Comparison of ENCODE assay signal across 18 cellular contexts in genomic region chr9:93821307-93821703, GRCh38.
DNase-seq lines count a peak whose midpoint lies in the region; ATAC-seq, FAIRE-seq and TF ChIP-seq lines count a peak whose summit lies in the region.
"Had no signal": no experiment of that assay in that cellular context is flagged by ENCODE, and none has a peak within 500 bp of the region (broad histone marks: within the 10 kb centered on the region; RNA-seq: fewer than 3 reads in every experiment).

No MANE protein-coding gene starts in this region.

- intact Hi-C loops in K562 (cut with micrococcal nuclease), result loop anchor here (10.0 kb wide), 1 partner anchor 137 kb away; no protein-coding TSS in a partner anchor
- intact Hi-C loops in vagina (cut with DNase I), result no loop called here

- no peak for TF ChIP-seq RAD21 in K562 (CRISPR knock-in tag; conservative IDR thresholded peaks at IDR 0.05 in 1 of 2, IDR thresholded peaks at IDR 0.05 in 1 of 2)

- FAIRE-seq in K562 (lab: Jason Lieb, UNC), result no peak
- no peak for FAIRE-seq in urothelium cell line (lab: Jason Lieb, UNC)
- FAIRE-seq: A549, G401.6, GM12878 had no signal

- H3K4me2 ChIP-seq in K562 (ENCODE audit: insufficient read depth, low read length), result no peak overlapping the region
- H3K4me2 ChIP-seq: A549; BLaER1 treated with 17β-estradiol and CSF1 and Interleukin-3, amounts not matched to agents 10 nM and 100 nM; GM23338 had no signal

- peak; percentile 0 for DNase-seq in AG08395 (ENCODE audit: low spot score)
- peak; percentile 1 for DNase-seq in D341Med (ENCODE audit: low spot score)
- DNase-seq in K562 (ENCODE audit: extremely low read depth in 1 of 4, low spot score in 3 of 4), result no peak
- DNase-seq in urothelium cell line (ENCODE audit: low spot score), result peak; percentile 0
- no peak for DNase-seq in vagina (ENCODE audit: extremely low spot score in 2 of 2)
- no peak for DNase-seq in putamen (ENCODE audit: low spot score)
- DNase-seq: AML-193; BE2C; CD4-positive, alpha-beta T cell; CD8-positive, alpha-beta memory T cell; DMS79 treated with DMSO at 0.1 percent for 48 hours; HFFc6 had no signal

- H3K27ac ChIP-seq in K562 (ENCODE audit: extremely low read depth, low read depth, low read length) (no peak overlapping the region), vagina (no peak overlapping the region)
- H3K27ac ChIP-seq: A549; BLaER1 treated with 17β-estradiol and CSF1 and Interleukin-3, amounts not matched to agents 10 nM and 100 nM had no signal

- no peaks in the 10 kb centered on the region for H4K20me1 ChIP-seq in K562 (replicated peaks; ENCODE audit: control insufficient read depth, insufficient read depth, low read length)
- H4K20me1 ChIP-seq: BLaER1 treated with 17β-estradiol and CSF1 and Interleukin-3, amounts not matched to agents 10 nM and 100 nM had no signal

- H3K9me3 ChIP-seq in K562 (replicated peaks; ENCODE audit: control insufficient read depth, insufficient read depth, low read depth, low read length) (no peaks in the 10 kb centered on the region), vagina (no peaks in the 10 kb centered on the region)
- H3K9me3 ChIP-seq: BE2C had no signal

- no peaks in the 10 kb centered on the region for H3K36me3 ChIP-seq in K562 (ENCODE audit: control insufficient read depth, insufficient read depth, low read length)
- H3K36me3 ChIP-seq in vagina, result no peaks in the 10 kb centered on the region
- H3K36me3 ChIP-seq: BE2C; BLaER1 treated with 17β-estradiol and CSF1 and Interleukin-3, amounts not matched to agents 10 nM and 100 nM had no signal

- H3K9ac ChIP-seq in K562 (ENCODE audit: insufficient read depth in 1 of 2, low read depth in 2 of 2, low read length in 2 of 2), result no peak overlapping the region
- H3K9ac ChIP-seq: BLaER1 treated with 17β-estradiol and CSF1 and Interleukin-3, amounts not matched to agents 10 nM and 100 nM had no signal

- no peak overlapping the region for H2AFZ ChIP-seq in K562 (ENCODE audit: low read depth, low read length)
- H2AFZ ChIP-seq: GM23338 had no signal

- H3K4me1 ChIP-seq in K562 (replicated peaks in 1 of 2; ENCODE audit: control insufficient read depth in 2 of 2, insufficient read depth in 2 of 2, low read length in 2 of 2) (peaks cover 0 to 10% of the 10 kb centered on the region in 2 experiments; a peak in 2 of 5 replicates), vagina (no peaks in the 10 kb centered on the region)
- H3K4me1 ChIP-seq: BE2C; BLaER1 treated with 17β-estradiol and CSF1 and Interleukin-3, amounts not matched to agents 10 nM and 100 nM had no signal

- no peak for ATAC-seq in K562
- no peak for ATAC-seq in GM18861 (IDR thresholded peaks at IDR 0.05; ENCODE audit: unreplicated experiment)
- ATAC-seq: GM12878 had no signal

- H3K79me2 ChIP-seq in K562 (ENCODE audit: control insufficient read depth, insufficient read depth, low read length), result no peaks in the 10 kb centered on the region

- no TSS peak for BruUV-seq in K562 (replicated peaks; lab: Mats Ljungman, UMichigan)

- H3K27me3 ChIP-seq in K562 (ENCODE audit: control insufficient read depth in 2 of 2, insufficient read depth in 2 of 2, low read length in 2 of 2) (peaks cover 0 to 48% of the 10 kb centered on the region in 2 experiments; a peak in 4 of 5 replicates), vagina (no peaks in the 10 kb centered on the region)
- H3K27me3 ChIP-seq: BE2C; BLaER1 treated with 17β-estradiol and CSF1 and Interleukin-3, amounts not matched to agents 10 nM and 100 nM had no signal

- POLR2A ChIA-PET in K562 (lab: Yijun Ruan, JAX), result no interaction called here

- 0% methylated on average over 2 of the region's 2 CpGs for WGBS in K562 (ENCODE audit: insufficient coverage, low coverage, missing lambda C conversion rate)

- in situ Hi-C loops in K562 (cut with MboI), result no loop called here

- TF ChIP-seq CTCF in K562 (IDR thresholded peaks at IDR 0.05 in 2 of 3, conservative IDR thresholded peaks at IDR 0.05 in 1 of 3; ENCODE audit: insufficient read depth in 2 of 3, low read depth in 1 of 3, low read length in 3 of 3), result no peak
- TF ChIP-seq CTCF in vagina (IDR thresholded peaks at IDR 0.05), result no peak

- TF ChIP-seq EP300 in K562 (IDR thresholded peaks at IDR 0.05; ENCODE audit: low read length), result no peak

- CTCF ChIA-PET in K562 (lab: Yijun Ruan, JAX; ENCODE audit: low intra/inter-chr PET ratio), result no interaction called here

- no peaks in the 10 kb centered on the region for H3K9me1 ChIP-seq in K562 (ENCODE audit: control insufficient read depth, insufficient read depth, low read length)

- TF ChIP-seq POLR2A in K562 (conservative IDR thresholded peaks at IDR 0.05) (no peak), vagina (IDR thresholded peaks at IDR 0.05) (no peak)

- no peak overlapping the region for H3K4me3 ChIP-seq in K562
- H3K4me3 ChIP-seq in vagina, result no peak overlapping the region
- H3K4me3 ChIP-seq: A549; BLaER1 treated with 17β-estradiol and CSF1 and Interleukin-3, amounts not matched to agents 10 nM and 100 nM; GM12878; GM23338 had no signal

TF ChIP-seq in K562, 482 proteins besides CTCF, POLR2A, EP300 and RAD21:
- no peak for TF ChIP-seq MXI1 (IDR thresholded peaks at IDR 0.05; ENCODE audit: low read depth, low read length)
- 0 out of 2 replicates have a peak, but pooled peaks have one; percentile 31 for TF ChIP-seq BCOR (IDR thresholded peaks at IDR 0.05)
- TF ChIP-seq BACH1 (tag; IDR thresholded peaks at IDR 0.05), result no peak
- TF ChIP-seq RBM25 (IDR thresholded peaks at IDR 0.05; ENCODE audit: low read depth, low read length, severe bottlenecking), result peak; percentile 45
- TF ChIP-seq ZBTB7A (IDR thresholded peaks at IDR 0.05; ENCODE audit: borderline replicate concordance, control insufficient read depth, low read depth, low read length), result no peak
- 0 out of 4 replicates have a peak, but pooled peaks of 1 of the 2 experiments have one; percentile 16 for TF ChIP-seq KDM1A (IDR thresholded peaks at IDR 0.05)

Comparison
In these comparisons a context has a peak if more than half of its experiments do, and no peak if none do; other contexts are left out.
1. DNase-seq: peak in AG08395 (single experiment), D341Med (single experiment) and urothelium cell line (single experiment); none in K562 (0 of 4), vagina (0 of 2) and putamen (single experiment).